35 cellular contexts compared by ENCODE assay signal in genomic region chr7:24498439-24498838, GRCh38.
"Had no signal": no experiment of that assay in that cellular context is flagged by ENCODE, and none has a peak within 500 bp of the region (broad histone marks: within the 10 kb centered on the region; RNA-seq: fewer than 3 reads in every experiment).

No MANE protein-coding gene starts in this region.

- FAIRE-seq: TTC549 had no signal

- DNase-seq: activated CD4-positive, alpha-beta T cell treated with anti-CD3 and anti-CD28 coated beads for 36 hours; activated CD4-positive, alpha-beta T cell treated with anti-CD3 and anti-CD28 coated beads, Interleukin-2, amount 10 ng/mL, durations not matched to agents 7 days and 5 days; activated CD4-positive, alpha-beta T cell treated with anti-CD3 and anti-CD28 coated beads, Interleukin-2, amount 50 U/mL, for 48 hours; activated CD8-positive, alpha-beta T cell treated with anti-CD3 and anti-CD28 coated beads, Interleukin-2, amount 10 ng/mL, durations not matched to agents 7 days and 5 days; activated effector memory CD4-positive, alpha-beta T cell treated with Interleukin-2 at 50 U/mL for 16 hours; activated naive CD4-positive, alpha-beta T cell treated with anti-CD3 and anti-CD28 coated beads, Interleukin-2, amount 10 ng/mL, durations not matched to agents 7 days and 5 days; activated naive CD8-positive, alpha-beta T cell treated with anti-CD3 and anti-CD28 coated beads, Interleukin-2, amount 50 U/mL, for 24 hours; activated T-cell treated with anti-CD3 and anti-CD28 coated beads, Interleukin-2, amount 50 U/mL, for 48 hours; anterior cingulate cortex; brain microvascular endothelial cell; central memory CD4-positive, alpha-beta T cell; MM.1S; MV-4-11; NCI-H1092; NCI-H1436 treated with DMSO at 0.1 percent for 48 hours; NCI-H1694 treated with DMSO at 0.1 percent for 48 hours; NCI-H2029; NCI-H2107; NCI-H226; NCI-H446 treated with DMSO at 0.1 percent for 48 hours; NCI-H524; NCI-H69; NK-92 treated with Interleukin-12 subunit alpha and Interleukin-12 subunit beta, amount 100 ng/mL, for 24 hours; PC-3; Peyer's patch; RPMI8226; SHP77 treated with DMSO at 0.1 percent for 48 hours; SK-N-SH had no signal

- H3K27me3 ChIP-seq: Peyer's patch, SJSA1 had no signal

- H3K27ac Mint-ChIP-seq: activated CD4-positive, alpha-beta T cell treated with anti-CD3 and anti-CD28 coated beads for 36 hours; activated CD4-positive, alpha-beta T cell treated with anti-CD3 and anti-CD28 coated beads, Interleukin-2, amount 10 ng/mL, durations not matched to agents 7 days and 5 days; activated CD8-positive, alpha-beta T cell treated with anti-CD3 and anti-CD28 coated beads, Interleukin-2, amount 10 ng/mL, durations not matched to agents 7 days and 5 days; activated naive CD4-positive, alpha-beta T cell treated with anti-CD3 and anti-CD28 coated beads, Interleukin-2, amount 10 ng/mL, durations not matched to agents 7 days and 5 days; activated naive CD8-positive, alpha-beta T cell; activated naive CD8-positive, alpha-beta T cell treated with anti-CD3 and anti-CD28 coated beads, Interleukin-2, amount 50 U/mL, for 24 hours; T-helper 1 cell treated with Interleukin-12 subunit alpha and Interleukin-12 subunit beta and Interleukin-4 antibody, amounts not matched to agents 30 μg/mL and 1 μg/mL, for 36 hours; T-helper 2 cell treated with Interferon-gamma antibody and Interleukin-4, amounts not matched to agents 5 μg/mL and 100 μg/mL, for 36 hours had no signal

- H3K27ac ChIP-seq: brain microvascular endothelial cell, KMS-11, Peyer's patch, SJSA1 had no signal

- H3K9ac ChIP-seq: KMS-11, SK-N-SH had no signal

- ATAC-seq: activated CD4-positive, alpha-beta T cell treated with anti-CD3 and anti-CD28 coated beads for 36 hours; activated CD4-positive, CD25-positive, alpha-beta regulatory T cell treated with anti-CD3 and anti-CD28 coated beads, Interleukin-2, amount 50 U/mL, for 24 hours; activated CD8-positive, alpha-beta T cell treated with anti-CD3 and anti-CD28 coated beads, Interleukin-2, amount 10 ng/mL, durations not matched to agents 7 days and 5 days; activated naive CD8-positive, alpha-beta T cell treated with anti-CD3 and anti-CD28 coated beads, Interleukin-2, amount 50 U/mL, for 24 hours; PC-3 had no signal

- H3K4me1 ChIP-seq: Peyer's patch had no signal

- H3K4me2 ChIP-seq: KMS-11, SK-N-SH had no signal

- H3K27me3 Mint-ChIP-seq: activated CD4-positive, alpha-beta T cell treated with anti-CD3 and anti-CD28 coated beads for 36 hours; activated naive CD4-positive, alpha-beta T cell treated with anti-CD3 and anti-CD28 coated beads, Interleukin-2, amount 10 ng/mL, durations not matched to agents 7 days and 5 days; activated naive CD8-positive, alpha-beta T cell treated with anti-CD3 and anti-CD28 coated beads, Interleukin-2, amount 50 U/mL, for 24 hours had no signal

- H3K4me3 Mint-ChIP-seq: activated CD4-positive, alpha-beta T cell treated with anti-CD3 and anti-CD28 coated beads for 36 hours; activated CD4-positive, alpha-beta T cell treated with anti-CD3 and anti-CD28 coated beads, Interleukin-2, amount 10 ng/mL, durations not matched to agents 7 days and 5 days; activated CD8-positive, alpha-beta T cell treated with anti-CD3 and anti-CD28 coated beads, Interleukin-2, amount 10 ng/mL, durations not matched to agents 7 days and 5 days; activated naive CD4-positive, alpha-beta T cell treated with anti-CD3 and anti-CD28 coated beads, Interleukin-2, amount 10 ng/mL, durations not matched to agents 7 days and 5 days; activated naive CD8-positive, alpha-beta T cell; activated naive CD8-positive, alpha-beta T cell treated with anti-CD3 and anti-CD28 coated beads, Interleukin-2, amount 50 U/mL, for 24 hours; T-helper 1 cell treated with Interleukin-12 subunit alpha and Interleukin-12 subunit beta and Interleukin-4 antibody, amounts not matched to agents 30 μg/mL and 1 μg/mL, for 36 hours; T-helper 2 cell treated with Interferon-gamma antibody and Interleukin-4, amounts not matched to agents 5 μg/mL and 100 μg/mL, for 36 hours had no signal

- H3K36me3 Mint-ChIP-seq: activated naive CD4-positive, alpha-beta T cell treated with anti-CD3 and anti-CD28 coated beads, Interleukin-2, amount 10 ng/mL, durations not matched to agents 7 days and 5 days; activated naive CD8-positive, alpha-beta T cell had no signal

- H3K36me3 ChIP-seq: brain microvascular endothelial cell, Peyer's patch, SJSA1 had no signal

- H3K9me3 Mint-ChIP-seq: activated CD4-positive, alpha-beta T cell treated with anti-CD3 and anti-CD28 coated beads, Interleukin-2, amount 10 ng/mL, durations not matched to agents 7 days and 5 days; activated naive CD4-positive, alpha-beta T cell treated with anti-CD3 and anti-CD28 coated beads, Interleukin-2, amount 10 ng/mL, durations not matched to agents 7 days and 5 days; activated naive CD8-positive, alpha-beta T cell treated with anti-CD3 and anti-CD28 coated beads, Interleukin-2, amount 50 U/mL, for 24 hours; T-helper 1 cell treated with Interleukin-12 subunit alpha and Interleukin-12 subunit beta and Interleukin-4 antibody, amounts not matched to agents 30 μg/mL and 1 μg/mL, for 36 hours; T-helper 2 cell treated with Interferon-gamma antibody and Interleukin-4, amounts not matched to agents 5 μg/mL and 100 μg/mL, for 36 hours had no signal

- H3K4me1 Mint-ChIP-seq: activated CD4-positive, alpha-beta T cell treated with anti-CD3 and anti-CD28 coated beads for 36 hours; activated CD4-positive, alpha-beta T cell treated with anti-CD3 and anti-CD28 coated beads, Interleukin-2, amount 10 ng/mL, durations not matched to agents 7 days and 5 days; activated naive CD4-positive, alpha-beta T cell treated with anti-CD3 and anti-CD28 coated beads, Interleukin-2, amount 10 ng/mL, durations not matched to agents 7 days and 5 days; activated naive CD8-positive, alpha-beta T cell treated with anti-CD3 and anti-CD28 coated beads, Interleukin-2, amount 50 U/mL, for 24 hours had no signal

- H3K4me3 ChIP-seq: Peyer's patch, SJSA1 had no signal

- H3K9me3 ChIP-seq: Peyer's patch, SJSA1, SK-N-SH had no signal
